18 cellular contexts compared by ENCODE assay signal in genomic region chrX:39805825-39806224, GRCh38.
A peak's percentile ranks its signal among the peaks of the same experiment; 100 is the strongest.
DNase-seq lines count a peak whose midpoint lies in the region; ATAC-seq lines count a peak whose summit lies in the region.
"Had no signal": no experiment of that assay in that cellular context is flagged by ENCODE, and none has a peak within 500 bp of the region (broad histone marks: within the 10 kb centered on the region; RNA-seq: fewer than 3 reads in every experiment).

No MANE protein-coding gene starts in this region.

- peak; percentile 30 to 50 for ATAC-seq in activated T-cell treated with anti-CD3 and anti-CD28 coated beads, Interleukin-2, amount 50 U/mL, for 4 hours
- ATAC-seq in stimulated activated naive CD8-positive, alpha-beta T cell treated with anti-CD3 and anti-CD28 coated beads, Interleukin-15, Interleukin-2, amounts not matched to agents 100 U/mL and 50 U/mL, for 24 hours = peak; percentile 63
- ATAC-seq in stimulated activated naive CD8-positive, alpha-beta T cell treated with anti-CD3 and anti-CD28 coated beads, Interleukin-15, amount 100 ng/mL, for 72 hours = no peak
- no peak for ATAC-seq in left lobe of liver
- ATAC-seq: A549, GM23338, HCT116 had no signal

- H3K4me1 Mint-ChIP-seq in activated T-cell treated with anti-CD3 and anti-CD28 coated beads, Interleukin-2, amount 50 U/mL, for 4 hours (ENCODE audit: low read depth) = peaks cover 4% of the 10 kb centered on the region
- H3K4me1 Mint-ChIP-seq in stimulated activated naive CD8-positive, alpha-beta T cell treated with anti-CD3 and anti-CD28 coated beads, Interleukin-15, amount 100 ng/mL, for 72 hours = peaks cover 21% of the 10 kb centered on the region
- H3K4me1 Mint-ChIP-seq: CD4-positive, alpha-beta memory T cell had no signal

- no peak overlapping the region for H3K27ac Mint-ChIP-seq in stimulated activated naive CD8-positive, alpha-beta T cell treated with anti-CD3 and anti-CD28 coated beads, Interleukin-15, amount 100 ng/mL, for 72 hours
- H3K27ac Mint-ChIP-seq: CD14-positive monocyte, GM23338 had no signal

- DNase-seq in NCI-H82 (lab: John Stamatoyannopoulos, UW) = peak; percentile 15
- DNase-seq in NCI-H82 treated with DMSO at 0.1 percent for 48 hours (lab: John Stamatoyannopoulos, UW; ENCODE audit: unreplicated experiment) = no peak
- DNase-seq in activated T-cell treated with anti-CD3 and anti-CD28 coated beads, Interleukin-2, amount 50 U/mL, for 4 hours = no peak
- DNase-seq in activated T-cell treated with anti-CD3 and anti-CD28 coated beads for 4 hours = no peak
- DNase-seq in stimulated activated naive CD8-positive, alpha-beta T cell treated with anti-CD3 and anti-CD28 coated beads, Interleukin-15, Interleukin-2, amounts not matched to agents 100 U/mL and 50 U/mL, for 24 hours = no peak
- no peak for DNase-seq in stimulated activated naive CD8-positive, alpha-beta T cell treated with anti-CD3 and anti-CD28 coated beads, Interleukin-15, amount 100 ng/mL, for 72 hours
- DNase-seq in left lobe of liver (ENCODE audit: low spot score) = no peak
- no peak for DNase-seq in MG63
- DNase-seq: AML-193; CD4-positive, alpha-beta memory T cell; DMS153; DMS79; GDM1; HFFc6 had no signal

- H3K9me3 ChIP-seq in MG63 = no peaks in the 10 kb centered on the region
- H3K9me3 ChIP-seq: A549 had no signal

- H3K27me3 Mint-ChIP-seq in activated T-cell treated with anti-CD3 and anti-CD28 coated beads, Interleukin-2, amount 50 U/mL, for 4 hours (ENCODE audit: low read depth) = no peaks in the 10 kb centered on the region
- H3K27me3 Mint-ChIP-seq in stimulated activated naive CD8-positive, alpha-beta T cell treated with anti-CD3 and anti-CD28 coated beads, Interleukin-15, amount 100 ng/mL, for 72 hours = peaks cover 6% of the 10 kb centered on the region
- H3K27me3 Mint-ChIP-seq: CD4-positive, alpha-beta memory T cell had no signal

- no peaks in the 10 kb centered on the region for H3K36me3 ChIP-seq in MG63

- H3K4me3 Mint-ChIP-seq in activated T-cell treated with anti-CD3 and anti-CD28 coated beads, Interleukin-2, amount 50 U/mL, for 4 hours = no peak overlapping the region
- no peak overlapping the region for H3K4me3 Mint-ChIP-seq in stimulated activated naive CD8-positive, alpha-beta T cell treated with anti-CD3 and anti-CD28 coated beads, Interleukin-15, amount 100 ng/mL, for 72 hours
- H3K4me3 Mint-ChIP-seq: CD14-positive monocyte; CD4-positive, alpha-beta memory T cell; GM23338; HFFc6 had no signal

- no peaks in the 10 kb centered on the region for H3K36me3 Mint-ChIP-seq in activated T-cell treated with anti-CD3 and anti-CD28 coated beads, Interleukin-2, amount 50 U/mL, for 4 hours (ENCODE audit: insufficient read depth)
- H3K36me3 Mint-ChIP-seq: CD14-positive monocyte; CD4-positive, alpha-beta memory T cell had no signal

- no peaks in the 10 kb centered on the region for H3K27me3 ChIP-seq in MG63

- H3K9me3 Mint-ChIP-seq in activated T-cell treated with anti-CD3 and anti-CD28 coated beads, Interleukin-2, amount 50 U/mL, for 4 hours = no peaks in the 10 kb centered on the region
- no peaks in the 10 kb centered on the region for H3K9me3 Mint-ChIP-seq in stimulated activated naive CD8-positive, alpha-beta T cell treated with anti-CD3 and anti-CD28 coated beads, Interleukin-15, amount 100 ng/mL, for 72 hours
- H3K9me3 Mint-ChIP-seq: GM23338, HFFc6 had no signal

- no peak overlapping the region for H3K4me3 ChIP-seq in MG63
- H3K4me3 ChIP-seq: A549, GM23338 had no signal

Comparison
In these comparisons a context has a peak if more than half of its experiments do, and no peak if none do; other contexts are left out.
1. ATAC-seq: peak in activated T-cell treated with anti-CD3 and anti-CD28 coated beads, Interleukin-2, amount 50 U/mL, for 4 hours (2 of 2) and stimulated activated naive CD8-positive, alpha-beta T cell treated with anti-CD3 and anti-CD28 coated beads, Interleukin-15, Interleukin-2, amounts not matched to agents 100 U/mL and 50 U/mL, for 24 hours (single experiment); none in stimulated activated naive CD8-positive, alpha-beta T cell treated with anti-CD3 and anti-CD28 coated beads, Interleukin-15, amount 100 ng/mL, for 72 hours (single experiment) and left lobe of liver (single experiment).